ENCODE assay signal across 23 cellular contexts in the genomic region with DNA sequence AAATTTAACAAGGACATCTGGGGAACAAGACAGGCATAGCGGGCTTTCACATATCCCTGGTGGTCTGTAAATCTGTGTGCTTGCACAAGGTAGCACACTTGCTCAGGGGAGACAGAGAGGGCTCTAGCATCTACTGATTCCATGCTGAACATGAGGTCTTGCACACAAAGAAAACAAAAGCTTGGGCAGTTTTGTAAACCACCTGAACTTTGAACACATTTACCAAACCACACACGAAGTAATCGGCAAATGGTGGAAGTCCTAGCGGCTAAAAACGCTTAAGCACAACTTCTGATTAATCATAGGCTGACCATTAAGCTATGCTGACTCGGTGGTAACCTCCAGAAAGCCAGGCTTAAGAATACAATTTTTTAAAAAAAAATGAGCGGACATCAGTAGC. TPM values are rescaled to one million over a fixed set of nuclear protein-coding genes. Genes with fewer than 3 reads are reported as not detected.
"Had no signal": no experiment of that assay in that cellular context is flagged by ENCODE, and none has a peak within 500 bp of the region (broad histone marks: within the 10 kb centered on the region; RNA-seq: fewer than 3 reads in every experiment).

No MANE protein-coding gene starts in this region.

- H3K4me1 ChIP-seq: SJSA1 had no signal

- H3K36me3 ChIP-seq: SJSA1 had no signal

- FAIRE-seq: HTR-8/SVneo, RCC 7860 had no signal

- H3K27ac ChIP-seq: HL-60, SJSA1 had no signal

- H3K4me3 ChIP-seq: SJSA1 had no signal

- H3K9ac ChIP-seq: SK-N-SH had no signal

- H3K4me2 ChIP-seq: SK-N-SH had no signal

- H3K27me3 ChIP-seq: SJSA1 had no signal

- DNase-seq: KBM-7, MM.1S, NCI-H1092 treated with DMSO at 0.1 percent for 48 hours, NCI-H1436, NCI-H187, NCI-H2029, NCI-H2081 treated with DMSO at 0.1 percent for 48 hours, NCI-H2171, NCI-H226, NCI-H446, NCI-H510A, NCI-H524 treated with DMSO at 0.1 percent for 48 hours, NCI-H69, NCI-H774, Right ventricle myocardium superior, RPMI8226, SIG-M5, SK-N-SH had no signal

- H3K9me3 ChIP-seq: SJSA1, SK-N-SH had no signal

RNA-seq across cellular contexts. Expression of a gene that starts 52.8 kb away (rescaled TPM):
- total RNA-seq: M059J, Right ventricle myocardium superior, SJSA1 had no signal
- polyA plus RNA-seq: SK-N-SH had no signal

RNA-seq across cellular contexts. Expression of a gene that starts 56.6 kb away (rescaled TPM):
- total RNA-seq: M059J had no signal
